In genomic region chr1:235047331-235047871, GRCh38 we compare ENCODE assay signal across 9 cellular contexts.
DNase-seq lines count a peak whose midpoint lies in the region; ATAC-seq, FAIRE-seq and TF ChIP-seq lines count a peak whose summit lies in the region.
"Had no signal": no experiment of that assay in that cellular context is flagged by ENCODE, and none has a peak within 500 bp of the region (broad histone marks: within the 10 kb centered on the region; RNA-seq: fewer than 3 reads in every experiment).

No MANE protein-coding gene starts in this region.

- H3K27me3 ChIP-seq in Panc1 (ENCODE audit: control insufficient read depth, insufficient read depth, low read length) (no peaks in the 10 kb centered on the region), H1 (replicated peaks in 1 of 4; ENCODE audit: control insufficient read depth in 3 of 4, extremely low read depth in 1 of 4, insufficient read depth in 3 of 4, low read length in 3 of 4) (no peaks in the 10 kb centered on the region), gastrocnemius medialis (no peaks in the 10 kb centered on the region)

- H3K18ac ChIP-seq in H1 (ENCODE audit: extremely low read depth, low read length) = no peak overlapping the region; the same call in 1 of the 2 replicates

- POLR2A ChIA-PET in Panc1 (lab: Charles Lee) (interaction anchor here (0.5 kb wide), 1 partner anchor 16 kb away, joined by 6 read pairs; no protein-coding TSS in a partner anchor), H1 (lab: Charles Lee; ENCODE audit: partially characterized antibody) (no interaction called here)

- no peaks in the 10 kb centered on the region for H3K23me2 ChIP-seq in H1 (ENCODE audit: low read depth, low read length)

- no peak for TF ChIP-seq POLR2A in H1 (IDR thresholded peaks at IDR 0.05; ENCODE audit: control extremely low read depth in 1 of 2, low read depth in 2 of 2, low read length in 2 of 2)
- TF ChIP-seq POLR2A in gastrocnemius medialis (IDR thresholded peaks at IDR 0.05) = no peak

- no peak overlapping the region for H2BK5ac ChIP-seq in H1 (ENCODE audit: low read depth, low read length)

- no peak overlapping the region for H2BK12ac ChIP-seq in H1 (ENCODE audit: low read depth, low read length)

- no peak overlapping the region for H4K5ac ChIP-seq in H1 (ENCODE audit: insufficient read length, low read depth, low read length)

- no peak for TF ChIP-seq RAD21 in H1 (IDR thresholded peaks at IDR 0.05 in 1 of 2, conservative IDR thresholded peaks at IDR 0.05 in 1 of 2; ENCODE audit: low read depth in 2 of 2, low read length in 2 of 2)

- H3K36me3 ChIP-seq in Panc1 (ENCODE audit: control insufficient read depth, insufficient read depth, low read length) (no peaks in the 10 kb centered on the region), H1 (ENCODE audit: control insufficient read depth in 2 of 4, insufficient read depth in 4 of 4, low read length in 3 of 4) (no peaks in the 10 kb centered on the region), gastrocnemius medialis (no peaks in the 10 kb centered on the region)

- H3K9me3 ChIP-seq in Panc1 (ENCODE audit: control insufficient read depth, insufficient read depth, low read depth, low read length) (no peaks in the 10 kb centered on the region), H1 (ENCODE audit: insufficient read depth in 2 of 2, low read depth in 1 of 2, low read length in 1 of 2) (no peaks in the 10 kb centered on the region), gastrocnemius medialis (no peaks in the 10 kb centered on the region)

- H2BK20ac ChIP-seq in H1 (ENCODE audit: low read length) = no peak overlapping the region

- CTCF ChIA-PET in Panc1 (lab: Charles Lee) = no interaction called here
- CTCF ChIA-PET in H1 (lab: Charles Lee; ENCODE audit: partially characterized antibody) = interaction anchor here (0.8 to 1.3 kb wide), 3 partner anchors 13 to 19 kb away, joined by 3 read pairs; no protein-coding TSS in a partner anchor

- H3K4me1 ChIP-seq in Panc1 (ENCODE audit: control insufficient read depth, insufficient read depth, low read length) = peaks cover 26% of the 10 kb centered on the region
- no peaks in the 10 kb centered on the region for H3K4me1 ChIP-seq in H1 (replicated peaks in 1 of 4; ENCODE audit: control insufficient read depth in 3 of 4, insufficient read depth in 4 of 4, low read length in 3 of 4)
- H3K4me1 ChIP-seq in gastrocnemius medialis = peaks cover 27 to 36% of the 10 kb centered on the region in 2 donors

- H3K23ac ChIP-seq in H1 (ENCODE audit: insufficient read length) = no peak overlapping the region

- no peak overlapping the region for H4K8ac ChIP-seq in H1 (ENCODE audit: extremely low read depth, insufficient read depth, low read length)

- H3K27ac ChIP-seq in Panc1 (ENCODE audit: low read length) (peak overlapping the region; percentile 89), H1 (ENCODE audit: low read depth, low read length) (no peak overlapping the region), gastrocnemius medialis (peak overlapping the region; percentile 85 to 90 (median 89))

- DNase-seq in GM12865 (ENCODE audit: low read depth) = peak; percentile 56
- DNase-seq in Panc1 (ENCODE audit: low read depth, low spot score) = no peak
- no peak for DNase-seq in H1 (ENCODE audit: low read depth in 1 of 2, low spot score in 2 of 2)
- no peak for DNase-seq in gastrocnemius medialis
- no peak for DNase-seq in GM13977 (ENCODE audit: low spot score)
- DNase-seq in NCI-H526 treated with DMSO at 0.1 percent for 48 hours (lab: John Stamatoyannopoulos, UW) = no peak
- DNase-seq: NCI-H2171 treated with DMSO at 0.1 percent for 48 hours had no signal

- no peak overlapping the region for H3K56ac ChIP-seq in H1 (replicated peaks; ENCODE audit: insufficient read length, low read depth, low read length)

- no peak overlapping the region for H2BK120ac ChIP-seq in H1 (replicated peaks; ENCODE audit: low read depth, low read length)

- no peak overlapping the region for H3K4me2 ChIP-seq in H1 (ENCODE audit: insufficient read depth in 1 of 2, low read depth in 2 of 2, low read length in 2 of 2)

- TF ChIP-seq EP300 in H1 (IDR thresholded peaks at IDR 0.05; ENCODE audit: borderline replicate concordance in 1 of 2, low read depth in 2 of 2, low read length in 2 of 2) = no peak

- 0 out of 2 replicates have a peak overlapping the region, but pooled peaks have one; percentile 46 for H2BK15ac ChIP-seq in H1 (ENCODE audit: low read length)

- no peak for TF ChIP-seq CTCF in GM12865 (IDR thresholded peaks at IDR 0.05; ENCODE audit: insufficient read depth, low read depth, low read length, missing control alignments)
- TF ChIP-seq CTCF in Panc1 (IDR thresholded peaks at IDR 0.05) = no peak
- no peak for TF ChIP-seq CTCF in H1 (IDR thresholded peaks at IDR 0.05; ENCODE audit: control extremely low read depth in 1 of 3, insufficient read depth in 1 of 3, low read depth in 1 of 3, low read length in 3 of 3)
- TF ChIP-seq CTCF in gastrocnemius medialis (IDR thresholded peaks at IDR 0.05 in 4 of 5, conservative IDR thresholded peaks at IDR 0.05 in 1 of 5) = no peak
- no peak for TF ChIP-seq CTCF in GM13977 (IDR thresholded peaks at IDR 0.05; ENCODE audit: extremely low read depth, insufficient read depth, missing control alignments)

- intact Hi-C loops in Panc1 (cut with micrococcal nuclease; ENCODE audit: unreplicated experiment) = no loop called here
- intact Hi-C loops in gastrocnemius medialis (cut with DNase I; ENCODE audit: low total_unique reads) = no loop called here

- H3K4ac ChIP-seq in H1 (replicated peaks; ENCODE audit: insufficient read length, low read depth, low read length) = no peak overlapping the region

- no peak overlapping the region; the same call in 1 of the 2 replicates for H2AFZ ChIP-seq in H1 (ENCODE audit: low read length)

- H3K9ac ChIP-seq in H1 (replicated peaks in 1 of 4; ENCODE audit: extremely low read depth in 1 of 4, low read depth in 3 of 4, low read length in 3 of 4) = no peak overlapping the region

- H3K79me1 ChIP-seq in H1 (ENCODE audit: low read depth, low read length) = no peaks in the 10 kb centered on the region

- FAIRE-seq in H1 (lab: Jason Lieb, UNC) = no peak

- ATAC-seq in Panc1 (peak; percentile 54), gastrocnemius medialis (no peak), GM18873 (IDR thresholded peaks at IDR 0.05; ENCODE audit: low FRiP score, unreplicated experiment) (no peak), HG03571 (IDR thresholded peaks at IDR 0.05; ENCODE audit: unreplicated experiment) (no peak)

- H4K91ac ChIP-seq in H1 (replicated peaks; ENCODE audit: insufficient read length, low read length) = no peak overlapping the region

- BruUV-seq in Panc1 (replicated peaks; lab: Mats Ljungman, UMichigan) = no TSS peak

- H4K20me1 ChIP-seq in H1 (replicated peaks in 1 of 2; ENCODE audit: control insufficient read depth in 1 of 2, insufficient read depth in 2 of 2, low read length in 2 of 2) = no peaks in the 10 kb centered on the region

- H3K14ac ChIP-seq in H1 (ENCODE audit: insufficient read length) = no peak overlapping the region

- no peak overlapping the region for H2AK5ac ChIP-seq in H1 (ENCODE audit: low read depth, low read length)

- H3K4me3 ChIP-seq in GM12865 (ENCODE audit: low read depth, low read length) (peak overlapping the region; percentile 12; the same call in 1 of the 2 replicates), Panc1 (ENCODE audit: low read depth in 2 of 2, low read length in 2 of 2) (no peak overlapping the region), H1 (ENCODE audit: extremely low read depth in 1 of 4, insufficient read depth in 2 of 4, low read depth in 3 of 4, low read length in 4 of 4) (no peak overlapping the region), gastrocnemius medialis (no peak overlapping the region)

- H3K79me2 ChIP-seq in H1 (ENCODE audit: control insufficient read depth in 1 of 2, insufficient read depth in 2 of 2, low read length in 2 of 2) = no peaks in the 10 kb centered on the region

- 91% methylated on average over 6 of the region's 6 CpGs; no CpG with 5 or more reads in 1 of the 2 experiments for WGBS in H1 (ENCODE audit: extremely low coverage in 1 of 2, insufficient coverage in 1 of 2, insufficient read length in 1 of 2, insufficient replicate concordance in 2 of 2, low coverage in 1 of 2, low lambda C conversion rate in 2 of 2, missing lambda C conversion rate in 1 of 2), 2 experiments

- in situ Hi-C loops in Panc1 (cut with HindIII; ENCODE audit: low pct_unique_long_range_greater_than_20kb, low sequenced_read_pairs) (no loop called here), gastrocnemius medialis (cut with MboI; ENCODE audit: low sequenced_read_pairs in 4 of 4) (no loop called here), GM13977 (cut with MboI; ENCODE audit: low pct_unique_long_range_greater_than_20kb, low sequenced_read_pairs, unreplicated experiment) (no loop called here)

TF ChIP-seq in H1, 55 proteins besides CTCF, POLR2A, EP300 and RAD21:
- TF ChIP-seq SUZ12 (IDR thresholded peaks at IDR 0.05; ENCODE audit: low read length) = no peak
